26 cellular contexts compared by ENCODE assay signal in genomic region chr7:17374157-17374556, GRCh38.
"Had no signal": no experiment of that assay in that cellular context is flagged by ENCODE, and none has a peak within 500 bp of the region (broad histone marks: within the 10 kb centered on the region; RNA-seq: fewer than 3 reads in every experiment).

No MANE protein-coding gene starts in this region.

- H3K9me3 ChIP-seq: esophagus muscularis mucosa, gastroesophageal sphincter, heart left ventricle, left lung, prostate gland, right atrium auricular region, sigmoid colon, stomach, tibial nerve, upper lobe of right lung, uterus had no signal

- H3K36me3 ChIP-seq: esophagus muscularis mucosa, gastroesophageal sphincter, heart left ventricle, left lung, prostate gland, right atrium auricular region, sigmoid colon, stomach, tibial nerve, upper lobe of right lung, uterus had no signal

- H2AFZ ChIP-seq: hepatocyte had no signal

- H3K4me2 ChIP-seq: hepatocyte had no signal

- H3K27me3 ChIP-seq: esophagus muscularis mucosa, foreskin keratinocyte, gastroesophageal sphincter, heart left ventricle, hepatocyte, left lung, right atrium auricular region, sigmoid colon, stomach, tibial nerve, upper lobe of right lung, uterus had no signal

- DNase-seq: dermis blood vessel endothelial cell; effector memory CD4-positive, alpha-beta T cell; foreskin keratinocyte; heart left ventricle; left cardiac atrium; mammary epithelial cell; naive thymus-derived CD8-positive, alpha-beta T cell; nephron progenitor cell; nucleus accumbens; sigmoid colon; stimulated activated CD4-positive, alpha-beta T cell treated with anti-CD3 and anti-CD28 coated beads, Interleukin-2, amount 100 ng/mL, for 24 hours; stimulated activated CD4-positive, alpha-beta T cell treated with anti-CD3 and anti-CD28 coated beads, Interleukin-4, amount 100 ng/mL, for 24 hours; stimulated activated naive CD4-positive, alpha-beta T cell treated with Interleukin-2 at 50 U/mL for 16 hours; stomach; upper lobe of right lung; uterus had no signal

- ATAC-seq: foreskin keratinocyte; gastroesophageal sphincter; heart left ventricle; left cardiac atrium; naive thymus-derived CD8-positive, alpha-beta T cell; stimulated activated effector memory CD8-positive, alpha-beta T cell treated with anti-CD3 and anti-CD28 coated beads, Interleukin-12 subunit alpha, Interleukin-12 subunit beta, amount 100 ng/mL, for 72 hours had no signal

- FAIRE-seq: endothelial cell of umbilical vein had no signal

- H3K27ac ChIP-seq: coronary artery, foreskin keratinocyte, gastroesophageal sphincter, heart left ventricle, hepatocyte, prostate gland, right atrium auricular region, sigmoid colon, stomach, upper lobe of right lung, uterus had no signal

- H3K4me1 ChIP-seq: prostate gland had no signal

- H3K4me3 ChIP-seq: coronary artery, esophagus muscularis mucosa, gastroesophageal sphincter, heart left ventricle, hepatocyte, left lung, prostate gland, right atrium auricular region, sigmoid colon, stomach, tibial nerve, upper lobe of right lung, uterus had no signal

- H3K79me2 ChIP-seq: hepatocyte had no signal
